15 cellular contexts compared by ENCODE assay signal in genomic region chr22:37462983-37463382, GRCh38. TPM values are rescaled to one million over a fixed set of nuclear protein-coding genes. Genes with fewer than 3 reads are reported as not detected.
DNase-seq lines count a peak whose midpoint lies in the region; ATAC-seq lines count a peak whose summit lies in the region.
"Had no signal": no experiment of that assay in that cellular context is flagged by ENCODE, and none has a peak within 500 bp of the region (broad histone marks: within the 10 kb centered on the region; RNA-seq: fewer than 3 reads in every experiment).

No MANE protein-coding gene starts in this region.

- H3K4me3 ChIP-seq in CD4-positive, alpha-beta memory T cell (ENCODE audit: low read length in 2 of 2), result no peak overlapping the region
- no peak overlapping the region for H3K4me3 ChIP-seq in adipocyte (ENCODE audit: low read length)

- H3K9me3 Mint-ChIP-seq in CD4-positive, alpha-beta memory T cell, result no peaks in the 10 kb centered on the region
- H3K9me3 Mint-ChIP-seq: activated naive CD8-positive, alpha-beta T cell treated with anti-CD3 and anti-CD28 coated beads for 36 hours had no signal

- no peaks in the 10 kb centered on the region for H3K9me3 ChIP-seq in CD4-positive, alpha-beta memory T cell (ENCODE audit: control insufficient read depth in 1 of 2, low read length in 2 of 2)
- no peaks in the 10 kb centered on the region for H3K9me3 ChIP-seq in adipocyte (ENCODE audit: control insufficient read depth, low read length)

- POLR2A ChIA-PET in CD4-positive, alpha-beta memory T cell (lab: Charles Lee; ENCODE audit: partially characterized antibody), result no interaction called here

- no peak for ATAC-seq in HG03460 (IDR thresholded peaks at IDR 0.05; ENCODE audit: unreplicated experiment)

- CTCF ChIA-PET in CD4-positive, alpha-beta memory T cell (lab: Charles Lee; ENCODE audit: partially characterized antibody), result interaction anchor here (1.4 to 1.8 kb wide), 3 partner anchors 10 to 35 kb away, joined by 3 to 7 read pairs (median 3); no protein-coding TSS in a partner anchor

- H3K27ac ChIP-seq in CD4-positive, alpha-beta memory T cell (ENCODE audit: low read depth, low read length), result no peak overlapping the region
- H3K27ac ChIP-seq: KMS-11, VCaP had no signal

- H3K27me3 Mint-ChIP-seq in CD4-positive, alpha-beta memory T cell, result no peaks in the 10 kb centered on the region
- H3K27me3 Mint-ChIP-seq: activated naive CD8-positive, alpha-beta T cell treated with anti-CD3 and anti-CD28 coated beads for 36 hours had no signal

- peaks cover 4 to 10% (median 6%) of the 10 kb centered on the region in 4 donors for H3K4me1 Mint-ChIP-seq in CD4-positive, alpha-beta memory T cell

- H3K27me3 ChIP-seq in CD4-positive, alpha-beta memory T cell (ENCODE audit: insufficient read depth, low read length), result no peaks in the 10 kb centered on the region
- H3K27me3 ChIP-seq in adipocyte (replicated peaks; ENCODE audit: control insufficient read depth, insufficient read depth, low read length), result peaks cover 67% of the 10 kb centered on the region

- H3K36me3 Mint-ChIP-seq in CD4-positive, alpha-beta memory T cell, result peaks cover 31 to 54% of the 10 kb centered on the region in 2 donors

- peaks cover 12% of the 10 kb centered on the region for H3K36me3 ChIP-seq in CD4-positive, alpha-beta memory T cell (ENCODE audit: insufficient read depth, low read length)
- no peaks in the 10 kb centered on the region for H3K36me3 ChIP-seq in adipocyte (ENCODE audit: control insufficient read depth, insufficient read depth, low read length, severe bottlenecking)

- intact Hi-C loops in CD4-positive, alpha-beta memory T cell (cut with micrococcal nuclease), result no loop called here

- DNase-seq in CD4-positive, alpha-beta memory T cell, result no peak
- DNase-seq in HuH-7.5 (ENCODE audit: low spot score) (peak; percentile 46), adipocyte (ENCODE audit: low read depth) (peak; percentile 53), kidney glomerular epithelial cell (lab: John Stamatoyannopoulos, UW) (peak; percentile 42), NCI-H187 treated with DMSO at 0.1 percent for 48 hours (lab: John Stamatoyannopoulos, UW) (no peak), T-helper 1 cell (no peak)
- DNase-seq in stimulated activated CD4-positive, alpha-beta T cell treated with anti-CD3 and anti-CD28 coated beads, Interleukin-2, amount 100 ng/mL, for 48 hours, result no peak
- DNase-seq: activated naive CD8-positive, alpha-beta T cell treated with anti-CD3 and anti-CD28 coated beads for 36 hours; midbrain; NCI-H82; stimulated activated CD4-positive, alpha-beta T cell treated with anti-CD3 and anti-CD28 coated beads, Interleukin-12 subunit alpha, Interleukin-12 subunit beta, amount 100 ng/mL, for 4 hours; stimulated activated naive CD4-positive, alpha-beta T cell had no signal

- H3K4me3 Mint-ChIP-seq in CD4-positive, alpha-beta memory T cell, result no peak overlapping the region
- H3K4me3 Mint-ChIP-seq: activated naive CD8-positive, alpha-beta T cell treated with anti-CD3 and anti-CD28 coated beads for 36 hours had no signal

- peak overlapping the region in 4 of 7 donors; percentile 30 to 82 (median 57) for H3K27ac Mint-ChIP-seq in CD4-positive, alpha-beta memory T cell
- H3K27ac Mint-ChIP-seq: activated naive CD8-positive, alpha-beta T cell treated with anti-CD3 and anti-CD28 coated beads for 36 hours had no signal

- H3K9ac ChIP-seq in adipocyte (ENCODE audit: low read length), result no peak overlapping the region
- H3K9ac ChIP-seq: KMS-11 had no signal

- no peaks in the 10 kb centered on the region for H3K4me1 ChIP-seq in CD4-positive, alpha-beta memory T cell (ENCODE audit: insufficient read depth, low read length)
- H3K4me1 ChIP-seq in adipocyte (ENCODE audit: control insufficient read depth, insufficient read depth, low read length), result no peaks in the 10 kb centered on the region

RNA-seq across cellular contexts. Expression of gene MFNG, which starts 23.2 kb away (rescaled TPM):
- total RNA-seq in CD4-positive, alpha-beta memory T cell, result 100 to 1,000 TPM; 213 to 218 TPM
- polyA plus RNA-seq in CD4-positive, alpha-beta memory T cell, result 100 to 1,000 TPM; 339 to 441 TPM

RNA-seq across cellular contexts. Expression of gene ELFN2, which starts 35.7 kb away (rescaled TPM):
- total RNA-seq in CD4-positive, alpha-beta memory T cell, result under 1 TPM; 0.32 to 0.55 TPM
- polyA plus RNA-seq in CD4-positive, alpha-beta memory T cell, result not detected

RNA-seq across cellular contexts. Expression of gene CARD10, which starts 56.2 kb away (rescaled TPM):
- total RNA-seq in CD4-positive, alpha-beta memory T cell, result under 1 TPM; 0.42 to 0.61 TPM
- not detected for polyA plus RNA-seq in CD4-positive, alpha-beta memory T cell

Comparison
In these comparisons a context has a peak if more than half of its experiments do, and no peak if none do; other contexts are left out.
1. DNase-seq: peak in HuH-7.5 (single experiment), adipocyte (single experiment) and kidney glomerular epithelial cell (single experiment); none in CD4-positive, alpha-beta memory T cell (0 of 5), stimulated activated CD4-positive, alpha-beta T cell treated with anti-CD3 and anti-CD28 coated beads, Interleukin-2, amount 100 ng/mL, for 48 hours (0 of 2), NCI-H187 treated with DMSO at 0.1 percent for 48 hours (single experiment) and T-helper 1 cell (0 of 5).